In genomic region chr19:35513975-35514809, GRCh38 we compare ENCODE assay signal across 14 cellular contexts. TPM values are rescaled to one million over a fixed set of nuclear protein-coding genes. Genes with fewer than 3 reads are reported as not detected.
DNase-seq lines count a peak whose midpoint lies in the region; ATAC-seq, FAIRE-seq and TF ChIP-seq lines count a peak whose summit lies in the region.
"Had no signal": no experiment of that assay in that cellular context is flagged by ENCODE, and none has a peak within 500 bp of the region (broad histone marks: within the 10 kb centered on the region; RNA-seq: fewer than 3 reads in every experiment).

No MANE protein-coding gene starts in this region.

- no peaks in the 10 kb centered on the region for H3K9me3 ChIP-seq in HUES64 (ENCODE audit: insufficient read depth, low read depth, low read length)
- H3K9me3 ChIP-seq in endocrine pancreas (ENCODE audit: control insufficient read depth, low read length), result no peaks in the 10 kb centered on the region
- H3K9me3 ChIP-seq in HepG2 (ENCODE audit: low read length), result no peaks in the 10 kb centered on the region
- H3K9me3 ChIP-seq: heart right ventricle had no signal

- no peaks in the 10 kb centered on the region for H3K79me2 ChIP-seq in HepG2 (ENCODE audit: insufficient read depth, low read length)

- H3K9ac ChIP-seq in HUES64 (ENCODE audit: low read depth, low read length) (no peak overlapping the region), endocrine pancreas (ENCODE audit: control insufficient read depth, insufficient read depth, low read length) (peak overlapping the region; percentile 22), HepG2 (ENCODE audit: insufficient read depth, low read depth, low read length) (peak overlapping the region; percentile 17; the same call in 1 of the 2 replicates)

- no peak for TF ChIP-seq RAD21 in HepG2 (CRISPR knock-in tag; IDR thresholded peaks at IDR 0.05)

- H3K27me3 ChIP-seq in HUES64 (ENCODE audit: insufficient read depth, low read length) (peaks cover 8% of the 10 kb centered on the region), endocrine pancreas (ENCODE audit: control insufficient read depth, insufficient read depth, low read length) (peaks cover 2% of the 10 kb centered on the region), HepG2 (ENCODE audit: control insufficient read depth in 1 of 2, insufficient read depth in 2 of 2, low read length in 2 of 2) (peaks cover 1 to 33% of the 10 kb centered on the region in 2 experiments; a peak in 3 of 5 replicates)

- H3K27ac ChIP-seq in HUES64 (ENCODE audit: low read depth, low read length), result no peak overlapping the region
- no peak overlapping the region for H3K27ac ChIP-seq in HepG2 (ENCODE audit: extremely low read length, insufficient read depth, low read length)
- H3K27ac ChIP-seq: heart right ventricle had no signal

- 32% methylated on average over 29 of the region's 29 CpGs for WGBS in HUES64
- 6% methylated on average over 16 of the region's 29 CpGs for WGBS in HepG2 (ENCODE audit: low lambda C conversion rate)

- POLR2A ChIA-PET in HepG2 (lab: Yijun Ruan, JAX), result interaction anchor here (1.2 to 1.3 kb wide), 2 partner anchors 25 to 233 kb away, joined by 3 to 5 read pairs; no protein-coding TSS in a partner anchor

- ATAC-seq in HepG2, result peak; percentile 34
- ATAC-seq in GM21786 (IDR thresholded peaks at IDR 0.05; ENCODE audit: unreplicated experiment), result no peak
- no peak for ATAC-seq in GM21526 (IDR thresholded peaks at IDR 0.05; ENCODE audit: low FRiP score, unreplicated experiment)
- ATAC-seq: activated T-cell treated with anti-CD3 and anti-CD28 coated beads, Interleukin-2, amount 50 U/mL, for 4 hours; heart right ventricle; naive thymus-derived CD8-positive, alpha-beta T cell; Panc1 had no signal

- no peak for TF ChIP-seq POLR2A in HepG2 (IDR thresholded peaks at IDR 0.05; ENCODE audit: insufficient read depth in 1 of 2, low read depth in 2 of 2, low read length in 2 of 2)

- H4K20me1 ChIP-seq in HepG2 (ENCODE audit: insufficient read depth, low read length), result no peaks in the 10 kb centered on the region

- no peaks in the 10 kb centered on the region for H3K36me3 ChIP-seq in HUES64 (ENCODE audit: insufficient read depth, low read length)
- no peaks in the 10 kb centered on the region for H3K36me3 ChIP-seq in endocrine pancreas (ENCODE audit: control insufficient read depth, insufficient read depth, low read length)
- no peaks in the 10 kb centered on the region for H3K36me3 ChIP-seq in HepG2 (replicated peaks in 1 of 2; ENCODE audit: control insufficient read depth in 1 of 2, insufficient read depth in 2 of 2, low read length in 2 of 2)
- H3K36me3 ChIP-seq: heart right ventricle had no signal

- H2AFZ ChIP-seq in HepG2 (ENCODE audit: low read length), result no peak overlapping the region

- DNase-seq in COLO668 (lab: John Stamatoyannopoulos, UW; ENCODE audit: unreplicated experiment), result peak; percentile 23
- peak; percentile 25 for DNase-seq in HepG2 (ENCODE audit: low spot score)
- no peak for DNase-seq in T-helper 9 cell
- no peak for DNase-seq in stimulated activated CD4-positive, alpha-beta T cell treated with anti-CD3 and anti-CD28 coated beads, Interleukin-4, amount 100 ng/mL, for 1 hour
- DNase-seq: activated T-cell treated with anti-CD3 and anti-CD28 coated beads, Interleukin-2, amount 50 U/mL, for 4 hours; heart right ventricle; naive thymus-derived CD8-positive, alpha-beta T cell; NCI-H1105 treated with DMSO at 0.1 percent for 48 hours; stimulated activated CD4-positive, alpha-beta T cell treated with anti-CD3 and anti-CD28 coated beads, Interleukin-2, amount 100 ng/mL, for 24 hours had no signal

- peak overlapping the region; percentile 45 for H3K4me3 ChIP-seq in HUES64 (ENCODE audit: low read length)
- H3K4me3 ChIP-seq in endocrine pancreas (ENCODE audit: control insufficient read depth, insufficient read depth, low read length), result no peak overlapping the region
- peak overlapping the region; percentile 12 to 63 (median 26); a peak in 5 of 6 replicates for H3K4me3 ChIP-seq in HepG2 (replicated peaks in 1 of 3; ENCODE audit: insufficient read depth in 1 of 3, low read depth in 2 of 3, low read length in 3 of 3)
- H3K4me3 ChIP-seq: heart right ventricle had no signal

- no TSS peak for BruUV-seq in HepG2 (replicated peaks; lab: Mats Ljungman, UMichigan)

- no peak for FAIRE-seq in HepG2 (lab: Jason Lieb, UNC)

- peak; percentile 37; the same call in 1 of the 2 replicates for TF ChIP-seq CTCF in HepG2 (CRISPR knock-in tag; IDR thresholded peaks at IDR 0.05)

- intact Hi-C loops in HepG2 (cut with micrococcal nuclease; ENCODE audit: unreplicated experiment), result no loop called here

- in situ Hi-C loops in HepG2 (cut with HindIII; ENCODE audit: extremely low pct_ligation_motif_present, low pct_unique_long_range_greater_than_20kb), result no loop called here

- no peak for TF ChIP-seq EP300 in HepG2 (IDR thresholded peaks at IDR 0.05; ENCODE audit: low read depth in 2 of 2, low read length in 2 of 2)
- no peak for TF ChIP-seq EP300 in HepG2 (CRISPR knock-in tag; IDR thresholded peaks at IDR 0.05; ENCODE audit: borderline replicate concordance)

- CTCF ChIA-PET in HepG2 (lab: Yijun Ruan, JAX; ENCODE audit: low intra/inter-chr PET ratio, low total read pairs), result no interaction called here

- H3K4me1 ChIP-seq in HUES64 (ENCODE audit: insufficient read depth, low read length) (peaks cover 9% of the 10 kb centered on the region), endocrine pancreas (ENCODE audit: control insufficient read depth, insufficient read depth, low read length) (no peaks in the 10 kb centered on the region), HepG2 (ENCODE audit: insufficient read depth, low read length) (peaks cover 23% of the 10 kb centered on the region)

- peak overlapping the region; percentile 74 for H3K4me2 ChIP-seq in HepG2 (ENCODE audit: low read depth, low read length)

RNA-seq across cellular contexts. Expression of gene DMKN, which starts 0.7 kb away (rescaled TPM):
- 210 TPM for polyA plus RNA-seq in HUES64 (2013, experiment 1 of 2)
- polyA plus RNA-seq in HUES64 (2013, experiment 2 of 2), result 197 TPM
- total RNA-seq in HepG2 (2016; rRNA removed; fragmentation: Illumina TruSeq; extraction: Trizol), result 57.0 and 57.1 TPM in 2 replicates
- 52.1 and 71.1 TPM in 2 replicates for total RNA-seq in HepG2 (2016; cell fraction: cytosol; rRNA removed; fragmentation: Illumina TruSeq; extraction: Trizol; ENCODE audit: low read depth)
- 55.0 and 64.5 TPM in 2 replicates for total RNA-seq in HepG2 (2016; cell fraction: insoluble cytoplasmic fraction; rRNA removed; fragmentation: Illumina TruSeq; extraction: Trizol)
- 55.0 and 70.4 TPM in 2 replicates for total RNA-seq in HepG2 (2016; cell fraction: membrane; rRNA removed; fragmentation: Illumina TruSeq; extraction: Trizol)
- total RNA-seq in HepG2 (2016; cell fraction: nucleus; rRNA removed; fragmentation: Illumina TruSeq; extraction: Trizol), result 35.2 and 39.1 TPM in 2 replicates
- polyA plus RNA-seq in HepG2 (2011; rRNA removed), result 50.8 and 71.8 TPM in 2 replicates
- 60.5 and 71.9 TPM in 2 replicates for polyA plus RNA-seq in HepG2 (2011; cell fraction: cytosol; rRNA removed)
- 113 and 144 TPM in 2 replicates for polyA plus RNA-seq in HepG2 (2011; cell fraction: nucleus; rRNA removed)
- polyA plus RNA-seq in HepG2 (2012), result 58.5 and 76.3 TPM in 2 replicates
- 63.4 and 84.5 TPM in 2 replicates for polyA plus RNA-seq in HepG2 (2016; cell fraction: cytosol; fragmentation: Illumina TruSeq; extraction: Trizol; ENCODE audit: low read depth)
- polyA plus RNA-seq in HepG2 (2016; cell fraction: insoluble cytoplasmic fraction; fragmentation: Illumina TruSeq; extraction: Trizol; ENCODE audit: low read depth), result 82.8 and 88.3 TPM in 2 replicates
- 64.6 and 76.3 TPM in 2 replicates for polyA plus RNA-seq in HepG2 (2016; cell fraction: membrane; fragmentation: Illumina TruSeq; extraction: Trizol; ENCODE audit: low read depth)
- 74.9 and 81.7 TPM in 2 replicates for polyA plus RNA-seq in HepG2 (2016; cell fraction: nucleus; fragmentation: Illumina TruSeq; extraction: Trizol; ENCODE audit: insufficient read depth, low read depth)
- polyA minus RNA-seq in HepG2 (2011; rRNA and poly(A)+ RNA removed; ENCODE audit: low replicate concordance), result 16.2 and 41.7 TPM in 2 replicates
- 9.2 and 13.4 TPM in 2 replicates for polyA minus RNA-seq in HepG2 (2011; cell fraction: cytosol; rRNA and poly(A)+ RNA removed)
- polyA minus RNA-seq in HepG2 (2011; cell fraction: nucleus; rRNA and poly(A)+ RNA removed), result 36.8 and 59.8 TPM in 2 replicates

RNA-seq across cellular contexts. Expression of gene SBSN, which starts 13.9 kb away (rescaled TPM):
- polyA plus RNA-seq in HUES64 (2013, experiment 1 of 2), result not detected
- not detected for polyA plus RNA-seq in HUES64 (2013, experiment 2 of 2)
- not detected in 2 replicates for total RNA-seq in HepG2 (2016; rRNA removed; fragmentation: Illumina TruSeq; extraction: Trizol)
- not detected in 2 replicates for total RNA-seq in HepG2 (2016; cell fraction: cytosol; rRNA removed; fragmentation: Illumina TruSeq; extraction: Trizol; ENCODE audit: low read depth)
- not detected in 2 replicates for total RNA-seq in HepG2 (2016; cell fraction: insoluble cytoplasmic fraction; rRNA removed; fragmentation: Illumina TruSeq; extraction: Trizol)
- total RNA-seq in HepG2 (2016; cell fraction: membrane; rRNA removed; fragmentation: Illumina TruSeq; extraction: Trizol), result not detected in 2 replicates
- total RNA-seq in HepG2 (2016; cell fraction: nucleus; rRNA removed; fragmentation: Illumina TruSeq; extraction: Trizol), result not detected in 2 replicates
- not detected in 2 replicates for polyA plus RNA-seq in HepG2 (2011; rRNA removed)
- polyA plus RNA-seq in HepG2 (2011; cell fraction: cytosol; rRNA removed), result not detected in 2 replicates
- not detected in 2 replicates for polyA plus RNA-seq in HepG2 (2011; cell fraction: nucleus; rRNA removed)
- polyA plus RNA-seq in HepG2 (2012), result 0.16 TPM in 1 of 2 replicates, not detected in the other
- polyA plus RNA-seq in HepG2 (2016; cell fraction: cytosol; fragmentation: Illumina TruSeq; extraction: Trizol; ENCODE audit: low read depth), result not detected in 2 replicates
- polyA plus RNA-seq in HepG2 (2016; cell fraction: insoluble cytoplasmic fraction; fragmentation: Illumina TruSeq; extraction: Trizol; ENCODE audit: low read depth), result not detected in 2 replicates
- not detected in 2 replicates for polyA plus RNA-seq in HepG2 (2016; cell fraction: membrane; fragmentation: Illumina TruSeq; extraction: Trizol; ENCODE audit: low read depth)
- not detected in 2 replicates for polyA plus RNA-seq in HepG2 (2016; cell fraction: nucleus; fragmentation: Illumina TruSeq; extraction: Trizol; ENCODE audit: insufficient read depth, low read depth)
- not detected in 2 replicates for polyA minus RNA-seq in HepG2 (2011; rRNA and poly(A)+ RNA removed; ENCODE audit: low replicate concordance)
- polyA minus RNA-seq in HepG2 (2011; cell fraction: cytosol; rRNA and poly(A)+ RNA removed), result not detected in 2 replicates
- polyA minus RNA-seq in HepG2 (2011; cell fraction: nucleus; rRNA and poly(A)+ RNA removed), result not detected in 2 replicates
- total RNA-seq: activated T-cell treated with anti-CD3 and anti-CD28 coated beads, Interleukin-2, amount 50 U/mL, for 4 hours; heart right ventricle had no signal
- polyA plus RNA-seq: naive thymus-derived CD8-positive, alpha-beta T cell had no signal

RNA-seq across cellular contexts. Expression of gene GAPDHS, which starts 19.1 kb away (rescaled TPM):
- polyA plus RNA-seq in HUES64 (2013, experiment 1 of 2), result not detected
- polyA plus RNA-seq in HUES64 (2013, experiment 2 of 2), result not detected
- not detected in 2 replicates for total RNA-seq in HepG2 (2016; rRNA removed; fragmentation: Illumina TruSeq; extraction: Trizol)
- not detected in 2 replicates for total RNA-seq in HepG2 (2016; cell fraction: cytosol; rRNA removed; fragmentation: Illumina TruSeq; extraction: Trizol; ENCODE audit: low read depth)
- not detected in 2 replicates for total RNA-seq in HepG2 (2016; cell fraction: insoluble cytoplasmic fraction; rRNA removed; fragmentation: Illumina TruSeq; extraction: Trizol)
- not detected in 2 replicates for total RNA-seq in HepG2 (2016; cell fraction: membrane; rRNA removed; fragmentation: Illumina TruSeq; extraction: Trizol)
- not detected in 2 replicates for total RNA-seq in HepG2 (2016; cell fraction: nucleus; rRNA removed; fragmentation: Illumina TruSeq; extraction: Trizol)
- polyA plus RNA-seq in HepG2 (2011; rRNA removed), result 0.09 TPM in 1 of 2 replicates, not detected in the other
- polyA plus RNA-seq in HepG2 (2011; cell fraction: cytosol; rRNA removed), result not detected in 2 replicates
- polyA plus RNA-seq in HepG2 (2011; cell fraction: nucleus; rRNA removed), result not detected in 2 replicates
- not detected in 2 replicates for polyA plus RNA-seq in HepG2 (2012)
- polyA plus RNA-seq in HepG2 (2016; cell fraction: cytosol; fragmentation: Illumina TruSeq; extraction: Trizol; ENCODE audit: low read depth), result not detected in 2 replicates
- polyA plus RNA-seq in HepG2 (2016; cell fraction: insoluble cytoplasmic fraction; fragmentation: Illumina TruSeq; extraction: Trizol; ENCODE audit: low read depth), result not detected in 2 replicates
- polyA plus RNA-seq in HepG2 (2016; cell fraction: membrane; fragmentation: Illumina TruSeq; extraction: Trizol; ENCODE audit: low read depth), result not detected in 2 replicates
- not detected in 2 replicates for polyA plus RNA-seq in HepG2 (2016; cell fraction: nucleus; fragmentation: Illumina TruSeq; extraction: Trizol; ENCODE audit: insufficient read depth, low read depth)
- not detected in 2 replicates for polyA minus RNA-seq in HepG2 (2011; rRNA and poly(A)+ RNA removed; ENCODE audit: low replicate concordance)
- polyA minus RNA-seq in HepG2 (2011; cell fraction: cytosol; rRNA and poly(A)+ RNA removed), result not detected in 2 replicates
- polyA minus RNA-seq in HepG2 (2011; cell fraction: nucleus; rRNA and poly(A)+ RNA removed), result not detected in 2 replicates
- total RNA-seq: activated T-cell treated with anti-CD3 and anti-CD28 coated beads, Interleukin-2, amount 50 U/mL, for 4 hours; heart right ventricle; naive thymus-derived CD8-positive, alpha-beta T cell had no signal
- polyA plus RNA-seq: heart right ventricle; naive thymus-derived CD8-positive, alpha-beta T cell had no signal

RNA-seq across cellular contexts. Expression of gene KRTDAP, which starts 23.9 kb away (rescaled TPM):
- not detected for polyA plus RNA-seq in HUES64 (2013, experiment 1 of 2)
- polyA plus RNA-seq in HUES64 (2013, experiment 2 of 2), result not detected
- 0.86 TPM in 1 of 2 replicates, not detected in the other for total RNA-seq in HepG2 (2016; rRNA removed; fragmentation: Illumina TruSeq; extraction: Trizol)
- 1.0 and 1.2 TPM in 2 replicates for total RNA-seq in HepG2 (2016; cell fraction: cytosol; rRNA removed; fragmentation: Illumina TruSeq; extraction: Trizol; ENCODE audit: low read depth)
- not detected in 2 replicates for total RNA-seq in HepG2 (2016; cell fraction: insoluble cytoplasmic fraction; rRNA removed; fragmentation: Illumina TruSeq; extraction: Trizol)
- total RNA-seq in HepG2 (2016; cell fraction: membrane; rRNA removed; fragmentation: Illumina TruSeq; extraction: Trizol), result 0.55 and 0.80 TPM in 2 replicates
- 1.1 TPM in 1 of 2 replicates, not detected in the other for total RNA-seq in HepG2 (2016; cell fraction: nucleus; rRNA removed; fragmentation: Illumina TruSeq; extraction: Trizol)
- polyA plus RNA-seq in HepG2 (2011; rRNA removed), result 0.67 and 1.5 TPM in 2 replicates
- polyA plus RNA-seq in HepG2 (2011; cell fraction: cytosol; rRNA removed), result 0.24 and 0.36 TPM in 2 replicates
- polyA plus RNA-seq in HepG2 (2011; cell fraction: nucleus; rRNA removed), result 1.5 and 1.8 TPM in 2 replicates
- polyA plus RNA-seq in HepG2 (2012), result 2.0 TPM in 1 of 2 replicates, not detected in the other
- polyA plus RNA-seq in HepG2 (2016; cell fraction: cytosol; fragmentation: Illumina TruSeq; extraction: Trizol; ENCODE audit: low read depth), result 0.45 and 0.46 TPM in 2 replicates
- 0.96 TPM in 1 of 2 replicates, not detected in the other for polyA plus RNA-seq in HepG2 (2016; cell fraction: insoluble cytoplasmic fraction; fragmentation: Illumina TruSeq; extraction: Trizol; ENCODE audit: low read depth)
- 0.77 TPM in 1 of 2 replicates, not detected in the other for polyA plus RNA-seq in HepG2 (2016; cell fraction: membrane; fragmentation: Illumina TruSeq; extraction: Trizol; ENCODE audit: low read depth)
- polyA plus RNA-seq in HepG2 (2016; cell fraction: nucleus; fragmentation: Illumina TruSeq; extraction: Trizol; ENCODE audit: insufficient read depth, low read depth), result 2.1 TPM in 1 of 2 replicates, not detected in the other
- not detected in 2 replicates for polyA minus RNA-seq in HepG2 (2011; rRNA and poly(A)+ RNA removed; ENCODE audit: low replicate concordance)
- polyA minus RNA-seq in HepG2 (2011; cell fraction: cytosol; rRNA and poly(A)+ RNA removed), result not detected in 2 replicates
- polyA minus RNA-seq in HepG2 (2011; cell fraction: nucleus; rRNA and poly(A)+ RNA removed), result not detected in 2 replicates
- total RNA-seq: activated T-cell treated with anti-CD3 and anti-CD28 coated beads, Interleukin-2, amount 50 U/mL, for 4 hours; heart right ventricle; naive thymus-derived CD8-positive, alpha-beta T cell had no signal
- polyA plus RNA-seq: heart right ventricle; naive thymus-derived CD8-positive, alpha-beta T cell had no signal

RNA-seq across cellular contexts. Expression of gene TMEM147, which starts 31.2 kb away (rescaled TPM):
- 110 TPM for polyA plus RNA-seq in HUES64 (2013, experiment 1 of 2)
- polyA plus RNA-seq in HUES64 (2013, experiment 2 of 2), result 114 TPM
- total RNA-seq in HepG2 (2016; rRNA removed; fragmentation: Illumina TruSeq; extraction: Trizol), result 85.8 and 141 TPM in 2 replicates
- 264 and 362 TPM in 2 replicates for total RNA-seq in HepG2 (2016; cell fraction: cytosol; rRNA removed; fragmentation: Illumina TruSeq; extraction: Trizol; ENCODE audit: low read depth)
- total RNA-seq in HepG2 (2016; cell fraction: insoluble cytoplasmic fraction; rRNA removed; fragmentation: Illumina TruSeq; extraction: Trizol), result 91.4 and 136 TPM in 2 replicates
- 202 and 264 TPM in 2 replicates for total RNA-seq in HepG2 (2016; cell fraction: membrane; rRNA removed; fragmentation: Illumina TruSeq; extraction: Trizol)
- 88.0 and 104 TPM in 2 replicates for total RNA-seq in HepG2 (2016; cell fraction: nucleus; rRNA removed; fragmentation: Illumina TruSeq; extraction: Trizol)
- 176 and 188 TPM in 2 replicates for polyA plus RNA-seq in HepG2 (2011; rRNA removed)
- polyA plus RNA-seq in HepG2 (2011; cell fraction: cytosol; rRNA removed), result 174 and 213 TPM in 2 replicates
- 105 and 125 TPM in 2 replicates for polyA plus RNA-seq in HepG2 (2011; cell fraction: nucleus; rRNA removed)
- polyA plus RNA-seq in HepG2 (2012), result 78.4 and 132 TPM in 2 replicates
- polyA plus RNA-seq in HepG2 (2016; cell fraction: cytosol; fragmentation: Illumina TruSeq; extraction: Trizol; ENCODE audit: low read depth), result 361 and 462 TPM in 2 replicates
- polyA plus RNA-seq in HepG2 (2016; cell fraction: insoluble cytoplasmic fraction; fragmentation: Illumina TruSeq; extraction: Trizol; ENCODE audit: low read depth), result 102 and 104 TPM in 2 replicates
- 235 and 269 TPM in 2 replicates for polyA plus RNA-seq in HepG2 (2016; cell fraction: membrane; fragmentation: Illumina TruSeq; extraction: Trizol; ENCODE audit: low read depth)
- polyA plus RNA-seq in HepG2 (2016; cell fraction: nucleus; fragmentation: Illumina TruSeq; extraction: Trizol; ENCODE audit: insufficient read depth, low read depth), result 176 and 183 TPM in 2 replicates
- 321 and 438 TPM in 2 replicates for polyA minus RNA-seq in HepG2 (2011; rRNA and poly(A)+ RNA removed; ENCODE audit: low replicate concordance)
- 44.9 and 50.7 TPM in 2 replicates for polyA minus RNA-seq in HepG2 (2011; cell fraction: cytosol; rRNA and poly(A)+ RNA removed)
- polyA minus RNA-seq in HepG2 (2011; cell fraction: nucleus; rRNA and poly(A)+ RNA removed), result 18.3 and 26.4 TPM in 2 replicates

Comparison
In these comparisons a context has a peak if more than half of its experiments do, and no peak if none do; other contexts are left out.
1. DNase-seq: peak in COLO668 (single experiment) and HepG2 (single experiment); none in T-helper 9 cell (single experiment) and stimulated activated CD4-positive, alpha-beta T cell treated with anti-CD3 and anti-CD28 coated beads, Interleukin-4, amount 100 ng/mL, for 1 hour (single experiment).